8 cellular contexts compared by ENCODE assay signal in genomic region chr5:142024771-142025304, GRCh38. TPM values are rescaled to one million over a fixed set of nuclear protein-coding genes. Genes with fewer than 3 reads are reported as not detected.
DNase-seq lines count a peak whose midpoint lies in the region; ATAC-seq, FAIRE-seq and TF ChIP-seq lines count a peak whose summit lies in the region.

No MANE protein-coding gene starts in this region.

- DNase-seq in AG10803 (ENCODE audit: low read depth) (peak; percentile 79), NCI-H446 treated with DMSO at 0.1 percent for 48 hours (lab: John Stamatoyannopoulos, UW) (peak; percentile 90), cerebellum (ENCODE audit: low spot score) (peak; percentile 92), kidney (peak; percentile 95)
- peak; percentile 82 for DNase-seq in activated CD4-positive, CD25-positive, alpha-beta regulatory T cell treated with anti-CD3 and anti-CD28 coated beads, Interleukin-2, amount 50 U/mL, for 72 hours
- peak; percentile 71 to 82 (median 81) for DNase-seq in stimulated activated CD4-positive, alpha-beta T cell treated with anti-CD3 and anti-CD28 coated beads, Interleukin-12 subunit alpha, Interleukin-12 subunit beta, amount 100 ng/mL, for 48 hours (ENCODE audit: low read depth in 2 of 3, low spot score in 1 of 3)

- TF ChIP-seq CTCF in AG10803 (conservative IDR thresholded peaks at IDR 0.05; ENCODE audit: low read length) (no peak), kidney (IDR thresholded peaks at IDR 0.05; ENCODE audit: borderline replicate concordance, extremely low read depth, insufficient read depth) (no peak)

- H3K4me1 ChIP-seq in kidney (ENCODE audit: control insufficient read depth in 1 of 2, insufficient read depth in 1 of 2, low read depth in 1 of 2, low read length in 2 of 2), result no peaks in the 10 kb centered on the region

- peak; percentile 100 for ATAC-seq in GM19043 (IDR thresholded peaks at IDR 0.05; ENCODE audit: low read depth, unreplicated experiment)
- ATAC-seq in HG03342 (IDR thresholded peaks at IDR 0.05; ENCODE audit: unreplicated experiment), result peak; percentile 100

- H3K27ac ChIP-seq in kidney (ENCODE audit: low read depth in 2 of 2, low read length in 2 of 2), result peak overlapping the region; percentile 65 to 85

- H3K4me3 ChIP-seq in AG10803 (ENCODE audit: low read length) (peak overlapping the region; percentile 64), kidney (ENCODE audit: low read length in 2 of 2) (peak overlapping the region; percentile 70 to 90)

- peak overlapping the region; percentile 14 to 74 for H3K9ac ChIP-seq in kidney (ENCODE audit: low read length in 2 of 2)

- no peaks in the 10 kb centered on the region for H3K36me3 ChIP-seq in kidney (ENCODE audit: control insufficient read depth in 1 of 2, insufficient read depth in 2 of 2, low read length in 2 of 2)

- FAIRE-seq in kidney (lab: Jason Lieb, UNC), result no peak

- no peaks in the 10 kb centered on the region for H3K9me3 ChIP-seq in kidney (ENCODE audit: control insufficient read depth in 1 of 2, low read length in 2 of 2)

- intact Hi-C loops in kidney (cut with DNase I), result no loop called here

RNA-seq across cellular contexts. Expression of gene GNPDA1, which starts 12.0 kb away (rescaled TPM):
- total RNA-seq in cerebellum (21.1 TPM), kidney (30.1 TPM)
- polyA plus RNA-seq in kidney (ENCODE audit: insufficient read depth, low read depth, low replicate concordance), result 76.6 TPM

RNA-seq across cellular contexts. Expression of gene RNF14, which starts 55.9 kb away (rescaled TPM):
- total RNA-seq in cerebellum, result 48.8 TPM
- 69.3 TPM for total RNA-seq in kidney
- 53.5 TPM for polyA plus RNA-seq in kidney (ENCODE audit: insufficient read depth, low read depth, low replicate concordance)

Comparison
In these comparisons a context has a peak if more than half of its experiments do, and no peak if none do; other contexts are left out.
1. Peak in every context shown above with its lines: DNase-seq, ATAC-seq, H3K4me3 ChIP-seq and H3K27ac ChIP-seq.